8 cellular contexts compared by ENCODE assay signal in genomic region chr3:5186089-5186853, GRCh38. TPM values are rescaled to one million over a fixed set of nuclear protein-coding genes. Genes with fewer than 3 reads are reported as not detected.
DNase-seq lines count a peak whose midpoint lies in the region; ATAC-seq, FAIRE-seq and TF ChIP-seq lines count a peak whose summit lies in the region.

No MANE protein-coding gene starts in this region.

- H3K9me3 Mint-ChIP-seq in IgD-negative memory B cell (peaks cover 0 to 3% (median 0%) of the 10 kb centered on the region in 3 donors), astrocyte (ENCODE audit: unreplicated experiment) (peaks cover 2% of the 10 kb centered on the region)
- H3K9me3 Mint-ChIP-seq in naive thymus-derived CD4-positive, alpha-beta T cell: peaks cover 0 to 2% (median 0%) of the 10 kb centered on the region in 11 donors

- H3K4me3 ChIP-seq in left ventricle myocardium inferior (peak overlapping the region; percentile 95), astrocyte (ENCODE audit: insufficient read depth, low read depth, low read length) (peak overlapping the region; percentile 33)
- no peak overlapping the region for H3K4me3 ChIP-seq in naive thymus-derived CD4-positive, alpha-beta T cell (ENCODE audit: low read length)

- no peaks in the 10 kb centered on the region for H3K27me3 ChIP-seq in left ventricle myocardium inferior (ENCODE audit: low read depth)
- H3K27me3 ChIP-seq in astrocyte (ENCODE audit: insufficient read depth, low read length): no peaks in the 10 kb centered on the region
- H3K27me3 ChIP-seq in naive thymus-derived CD4-positive, alpha-beta T cell (ENCODE audit: control insufficient read depth in 2 of 2, insufficient read depth in 2 of 2, low read length in 2 of 2): no peaks in the 10 kb centered on the region

- peak overlapping the region; percentile 90 for H3K4me2 ChIP-seq in astrocyte (ENCODE audit: low read length)

- intact Hi-C loops in left ventricle myocardium inferior (cut with micrococcal nuclease): no loop called here
- intact Hi-C loops in cardiac septum (cut with DNase I): loop anchor here (5.0 to 10.0 kb wide), 2 partner anchors 471 to 694 kb away; partner anchors contain the start of gene ITPR1
- intact Hi-C loops in naive thymus-derived CD4-positive, alpha-beta T cell (cut with micrococcal nuclease): loop anchor here (2.0 to 10.0 kb wide), 5 partner anchors 49 to 884 kb away; partner anchors contain the start of genes SETMAR (in 1 of the 2) and SUMF1 (in 1 of the 2)

- DNase-seq in left ventricle myocardium inferior (no peak), cardiac septum (ENCODE audit: low spot score) (no peak), astrocyte (ENCODE audit: low read depth) (no peak), putamen (ENCODE audit: low spot score) (no peak)
- no peak for DNase-seq in naive thymus-derived CD4-positive, alpha-beta T cell

- no peak overlapping the region for H2AFZ ChIP-seq in astrocyte (ENCODE audit: low read depth, low read length)

- H3K4me1 ChIP-seq in left ventricle myocardium inferior: peaks cover 61% of the 10 kb centered on the region
- peaks cover 23% of the 10 kb centered on the region for H3K4me1 ChIP-seq in astrocyte (ENCODE audit: insufficient read depth, low read length)
- H3K4me1 ChIP-seq in naive thymus-derived CD4-positive, alpha-beta T cell (ENCODE audit: control insufficient read depth in 2 of 2, insufficient read depth in 2 of 2, low read length in 2 of 2): peaks cover 3 to 15% of the 10 kb centered on the region in 2 donors

- TF ChIP-seq CTCF in left ventricle myocardium inferior (IDR thresholded peaks at IDR 0.05; ENCODE audit: borderline replicate concordance) (no peak), astrocyte (IDR thresholded peaks at IDR 0.05; ENCODE audit: insufficient read depth, low read depth, low read length) (no peak)

- no peak for ATAC-seq in naive thymus-derived CD4-positive, alpha-beta T cell
- ATAC-seq in GM21737 (IDR thresholded peaks at IDR 0.05; ENCODE audit: unreplicated experiment): no peak
- ATAC-seq in GM19328 (IDR thresholded peaks at IDR 0.05; ENCODE audit: unreplicated experiment): no peak

- CTCF ChIA-PET in naive thymus-derived CD4-positive, alpha-beta T cell (lab: Charles Lee): interaction anchor here (0.6 to 3.1 kb wide), 7 partner anchors 10 to 56 kb away, joined by 3 to 19 read pairs (median 4); no protein-coding TSS in a partner anchor

- H3K36me3 ChIP-seq in left ventricle myocardium inferior (peaks cover 11% of the 10 kb centered on the region), astrocyte (ENCODE audit: insufficient read depth, low read length) (peaks cover 7% of the 10 kb centered on the region)
- peaks cover 0 to 12% (median 3%) of the 10 kb centered on the region in 3 experiments for H3K36me3 ChIP-seq in naive thymus-derived CD4-positive, alpha-beta T cell (ENCODE audit: control insufficient read depth in 2 of 3, insufficient read depth in 3 of 3, low read length in 3 of 3)

- H3K9me3 ChIP-seq in left ventricle myocardium inferior (replicated peaks) (no peaks in the 10 kb centered on the region), astrocyte (ENCODE audit: insufficient read depth, low read depth, low read length) (no peaks in the 10 kb centered on the region)
- no peaks in the 10 kb centered on the region for H3K9me3 ChIP-seq in naive thymus-derived CD4-positive, alpha-beta T cell (ENCODE audit: control insufficient read depth in 2 of 3, low read length in 3 of 3)

- H4K20me1 ChIP-seq in astrocyte (ENCODE audit: insufficient read depth, low read length): peaks cover 13% of the 10 kb centered on the region

- FAIRE-seq in astrocyte (lab: Jason Lieb, UNC): no peak

- peak overlapping the region; percentile 90 to 99 (median 96) for H3K4me3 Mint-ChIP-seq in IgD-negative memory B cell
- H3K4me3 Mint-ChIP-seq in astrocyte (ENCODE audit: unreplicated experiment): peak overlapping the region; percentile 92
- H3K4me3 Mint-ChIP-seq in naive thymus-derived CD4-positive, alpha-beta T cell: peak overlapping the region; percentile 45 to 100 (median 95)

- H3K27ac Mint-ChIP-seq in IgD-negative memory B cell (peak overlapping the region; percentile 81 to 100 (median 98)), astrocyte (ENCODE audit: unreplicated experiment) (peak overlapping the region; percentile 26)
- H3K27ac Mint-ChIP-seq in naive thymus-derived CD4-positive, alpha-beta T cell: peak overlapping the region; percentile 60 to 99 (median 88)

- peak overlapping the region; percentile 87 for H3K9ac ChIP-seq in astrocyte (ENCODE audit: low read length)

- peaks cover 44 to 50% (median 48%) of the 10 kb centered on the region in 3 donors for H3K4me1 Mint-ChIP-seq in IgD-negative memory B cell
- peaks cover 9% of the 10 kb centered on the region for H3K4me1 Mint-ChIP-seq in astrocyte (ENCODE audit: low read depth, unreplicated experiment)
- H3K4me1 Mint-ChIP-seq in naive thymus-derived CD4-positive, alpha-beta T cell: peaks cover 5 to 41% (median 32%) of the 10 kb centered on the region in 7 donors

- H3K36me3 Mint-ChIP-seq in IgD-negative memory B cell: peaks cover 8% of the 10 kb centered on the region
- H3K36me3 Mint-ChIP-seq in astrocyte (ENCODE audit: low read depth, unreplicated experiment): peaks cover 8% of the 10 kb centered on the region
- peaks cover 0 to 23% (median 4%) of the 10 kb centered on the region in 5 donors for H3K36me3 Mint-ChIP-seq in naive thymus-derived CD4-positive, alpha-beta T cell

- peaks cover 37% of the 10 kb centered on the region for H3K79me2 ChIP-seq in astrocyte (ENCODE audit: insufficient read depth, low read length)

- H3K27me3 Mint-ChIP-seq in IgD-negative memory B cell (no peaks in the 10 kb centered on the region), astrocyte (ENCODE audit: low read depth, unreplicated experiment) (no peaks in the 10 kb centered on the region)
- no peaks in the 10 kb centered on the region for H3K27me3 Mint-ChIP-seq in naive thymus-derived CD4-positive, alpha-beta T cell

- POLR2A ChIA-PET in naive thymus-derived CD4-positive, alpha-beta T cell (lab: Charles Lee): interaction anchor here (0.6 to 4.6 kb wide), 9 partner anchors 11 to 1387 kb away, joined by 3 to 117 read pairs (median 4); partner anchors contain the start of gene ARL8B

- H3K27ac ChIP-seq in left ventricle myocardium inferior (replicated peaks): peak overlapping the region; percentile 97
- peak overlapping the region; percentile 72 for H3K27ac ChIP-seq in astrocyte (ENCODE audit: low read depth, low read length)
- peak overlapping the region; percentile 97 for H3K27ac ChIP-seq in naive thymus-derived CD4-positive, alpha-beta T cell (ENCODE audit: low read depth, low read length)

RNA-seq across cellular contexts. Expression of gene EDEM1, which starts 1.2 kb away (rescaled TPM):
- total RNA-seq in left ventricle myocardium inferior (7.9 TPM), cardiac septum (10.3 TPM), astrocyte (62.7 and 65.4 TPM in 2 replicates)
- 58.4 TPM for polyA plus RNA-seq in IgD-negative memory B cell
- total RNA-seq in naive thymus-derived CD4-positive, alpha-beta T cell: 100 to 1,000 TPM in 4 of 5 experiments, 10 to 100 TPM in 1; 97.3 to 138 (median 126) TPM
- polyA plus RNA-seq in naive thymus-derived CD4-positive, alpha-beta T cell: 10 to 100 TPM; 41.9 to 50.1 TPM

Comparison
In these comparisons a context has a peak if more than half of its experiments do, and no peak if none do; other contexts are left out.
1. H3K27ac Mint-ChIP-seq: peak in every context shown above with its lines; median percentile 98 in IgD-negative memory B cell; 88 in naive thymus-derived CD4-positive, alpha-beta T cell; 26 in astrocyte.